ENCODE assay signal across 1 cellular context in the genomic region with DNA sequence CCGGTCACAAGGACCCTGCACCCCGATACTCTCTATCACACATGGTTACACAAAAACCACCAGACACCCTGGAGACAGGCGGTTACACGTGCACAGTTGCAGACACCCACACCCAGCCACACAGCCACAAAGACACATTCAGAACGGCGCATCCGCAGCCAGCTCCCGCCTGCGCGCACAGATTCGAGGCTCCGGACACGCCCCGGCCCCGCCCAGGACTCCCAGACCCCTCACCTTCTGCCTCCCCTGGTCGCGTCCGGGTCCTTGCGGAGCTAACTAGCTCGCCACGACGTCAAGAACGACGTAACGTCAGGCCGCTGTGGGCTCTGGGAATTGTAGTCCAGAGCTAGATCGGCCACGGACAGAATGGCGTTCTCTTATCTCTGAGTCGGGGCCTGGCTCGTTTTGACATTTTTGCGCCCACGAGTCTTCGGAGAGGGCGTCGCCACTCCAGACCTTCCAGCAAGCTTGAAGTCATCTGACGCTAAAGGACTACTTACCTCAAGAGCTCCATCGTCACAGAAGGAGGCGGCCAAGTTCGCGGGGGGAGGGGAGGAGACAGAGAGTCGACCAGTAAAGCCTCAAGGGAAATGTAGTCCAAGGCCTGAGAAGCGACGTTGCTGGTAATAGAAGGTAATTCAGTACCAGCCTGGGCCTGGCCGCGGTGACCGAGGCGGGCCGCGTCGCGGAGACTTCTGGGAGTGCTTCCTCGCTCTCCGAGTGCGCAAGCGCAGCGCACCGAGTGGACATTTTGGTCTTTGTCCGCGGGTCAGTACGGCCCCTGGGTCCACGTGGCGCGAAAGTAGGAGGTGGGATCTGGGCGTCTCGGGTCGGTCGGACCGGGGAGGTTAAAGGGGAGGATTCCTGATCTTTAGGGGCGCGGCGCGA.
TF ChIP-seq lines count a peak whose summit lies in the region.

A gene (plus strand): TSS at position 719 of the 888 bp plus-strand sequence. CDS start 21,335 bp downstream, outside the sequence.
A gene (minus strand): TSS at position 278 of the 888 bp plus-strand sequence. CDS start 12,680 bp downstream, outside the sequence.

TF ChIP-seq in HepG2, 621 proteins besides CTCF, POLR2A, EP300 and RAD21 (continues in another document):
- TF ChIP-seq ERF (CRISPR knock-in tag; IDR thresholded peaks at IDR 0.05) = peak; percentile 71
- TF ChIP-seq FOSL1 (CRISPR knock-in tag; IDR thresholded peaks at IDR 0.05; ENCODE audit: borderline replicate concordance) = 0 out of 2 replicates have a peak, but pooled peaks have one; percentile 6
- 0 out of 2 replicates have a peak, but pooled peaks have one; percentile 59 for TF ChIP-seq ZNF557 (CRISPR knock-in tag; IDR thresholded peaks at IDR 0.05)
- TF ChIP-seq ISX (CRISPR knock-in tag; conservative IDR thresholded peaks at IDR 0.05) = peak; percentile 48; the same call in 1 of the 2 replicates
- TF ChIP-seq, protein P1, sequence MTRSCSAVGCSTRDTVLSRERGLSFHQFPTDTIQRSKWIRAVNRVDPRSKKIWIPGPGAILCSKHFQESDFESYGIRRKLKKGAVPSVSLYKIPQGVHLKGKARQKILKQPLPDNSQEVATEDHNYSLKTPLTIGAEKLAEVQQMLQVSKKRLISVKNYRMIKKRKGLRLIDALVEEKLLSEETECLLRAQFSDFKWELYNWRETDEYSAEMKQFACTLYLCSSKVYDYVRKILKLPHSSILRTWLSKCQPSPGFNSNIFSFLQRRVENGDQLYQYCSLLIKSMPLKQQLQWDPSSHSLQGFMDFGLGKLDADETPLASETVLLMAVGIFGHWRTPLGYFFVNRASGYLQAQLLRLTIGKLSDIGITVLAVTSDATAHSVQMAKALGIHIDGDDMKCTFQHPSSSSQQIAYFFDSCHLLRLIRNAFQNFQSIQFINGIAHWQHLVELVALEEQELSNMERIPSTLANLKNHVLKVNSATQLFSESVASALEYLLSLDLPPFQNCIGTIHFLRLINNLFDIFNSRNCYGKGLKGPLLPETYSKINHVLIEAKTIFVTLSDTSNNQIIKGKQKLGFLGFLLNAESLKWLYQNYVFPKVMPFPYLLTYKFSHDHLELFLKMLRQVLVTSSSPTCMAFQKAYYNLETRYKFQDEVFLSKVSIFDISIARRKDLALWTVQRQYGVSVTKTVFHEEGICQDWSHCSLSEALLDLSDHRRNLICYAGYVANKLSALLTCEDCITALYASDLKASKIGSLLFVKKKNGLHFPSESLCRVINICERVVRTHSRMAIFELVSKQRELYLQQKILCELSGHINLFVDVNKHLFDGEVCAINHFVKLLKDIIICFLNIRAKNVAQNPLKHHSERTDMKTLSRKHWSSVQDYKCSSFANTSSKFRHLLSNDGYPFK (CRISPR knock-in tag; IDR thresholded peaks at IDR 0.05; ENCODE audit: borderline replicate concordance) = peak; percentile 91; the same call in 1 of the 2 replicates
- peak; percentile 42 for TF ChIP-seq NFYC (CRISPR knock-in tag; IDR thresholded peaks at IDR 0.05)
- TF ChIP-seq, protein P2, sequence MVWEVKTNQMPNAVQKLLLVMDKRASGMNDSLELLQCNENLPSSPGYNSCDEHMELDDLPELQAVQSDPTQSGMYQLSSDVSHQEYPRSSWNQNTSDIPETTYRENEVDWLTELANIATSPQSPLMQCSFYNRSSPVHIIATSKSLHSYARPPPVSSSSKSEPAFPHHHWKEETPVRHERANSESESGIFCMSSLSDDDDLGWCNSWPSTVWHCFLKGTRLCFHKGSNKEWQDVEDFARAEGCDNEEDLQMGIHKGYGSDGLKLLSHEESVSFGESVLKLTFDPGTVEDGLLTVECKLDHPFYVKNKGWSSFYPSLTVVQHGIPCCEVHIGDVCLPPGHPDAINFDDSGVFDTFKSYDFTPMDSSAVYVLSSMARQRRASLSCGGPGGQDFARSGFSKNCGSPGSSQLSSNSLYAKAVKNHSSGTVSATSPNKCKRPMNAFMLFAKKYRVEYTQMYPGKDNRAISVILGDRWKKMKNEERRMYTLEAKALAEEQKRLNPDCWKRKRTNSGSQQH (CRISPR knock-in tag; IDR thresholded peaks at IDR 0.05; ENCODE audit: low read depth) = peak; percentile 47
- 0 out of 2 replicates have a peak, but pooled peaks have one; percentile 14 for TF ChIP-seq SIX1 (CRISPR knock-in tag; IDR thresholded peaks at IDR 0.05; ENCODE audit: borderline replicate concordance)
- no peak for TF ChIP-seq ZNF530 (CRISPR knock-in tag; IDR thresholded peaks at IDR 0.05; ENCODE audit: low read depth)
- no peak; the same call in none of the 2 replicates for TF ChIP-seq ELF3 (CRISPR knock-in tag; IDR thresholded peaks at IDR 0.05)
- 0 out of 2 replicates have a peak, but pooled peaks have one; percentile 66 for TF ChIP-seq ZFP36L1 (CRISPR knock-in tag; IDR thresholded peaks at IDR 0.05)
- TF ChIP-seq, protein P3, sequence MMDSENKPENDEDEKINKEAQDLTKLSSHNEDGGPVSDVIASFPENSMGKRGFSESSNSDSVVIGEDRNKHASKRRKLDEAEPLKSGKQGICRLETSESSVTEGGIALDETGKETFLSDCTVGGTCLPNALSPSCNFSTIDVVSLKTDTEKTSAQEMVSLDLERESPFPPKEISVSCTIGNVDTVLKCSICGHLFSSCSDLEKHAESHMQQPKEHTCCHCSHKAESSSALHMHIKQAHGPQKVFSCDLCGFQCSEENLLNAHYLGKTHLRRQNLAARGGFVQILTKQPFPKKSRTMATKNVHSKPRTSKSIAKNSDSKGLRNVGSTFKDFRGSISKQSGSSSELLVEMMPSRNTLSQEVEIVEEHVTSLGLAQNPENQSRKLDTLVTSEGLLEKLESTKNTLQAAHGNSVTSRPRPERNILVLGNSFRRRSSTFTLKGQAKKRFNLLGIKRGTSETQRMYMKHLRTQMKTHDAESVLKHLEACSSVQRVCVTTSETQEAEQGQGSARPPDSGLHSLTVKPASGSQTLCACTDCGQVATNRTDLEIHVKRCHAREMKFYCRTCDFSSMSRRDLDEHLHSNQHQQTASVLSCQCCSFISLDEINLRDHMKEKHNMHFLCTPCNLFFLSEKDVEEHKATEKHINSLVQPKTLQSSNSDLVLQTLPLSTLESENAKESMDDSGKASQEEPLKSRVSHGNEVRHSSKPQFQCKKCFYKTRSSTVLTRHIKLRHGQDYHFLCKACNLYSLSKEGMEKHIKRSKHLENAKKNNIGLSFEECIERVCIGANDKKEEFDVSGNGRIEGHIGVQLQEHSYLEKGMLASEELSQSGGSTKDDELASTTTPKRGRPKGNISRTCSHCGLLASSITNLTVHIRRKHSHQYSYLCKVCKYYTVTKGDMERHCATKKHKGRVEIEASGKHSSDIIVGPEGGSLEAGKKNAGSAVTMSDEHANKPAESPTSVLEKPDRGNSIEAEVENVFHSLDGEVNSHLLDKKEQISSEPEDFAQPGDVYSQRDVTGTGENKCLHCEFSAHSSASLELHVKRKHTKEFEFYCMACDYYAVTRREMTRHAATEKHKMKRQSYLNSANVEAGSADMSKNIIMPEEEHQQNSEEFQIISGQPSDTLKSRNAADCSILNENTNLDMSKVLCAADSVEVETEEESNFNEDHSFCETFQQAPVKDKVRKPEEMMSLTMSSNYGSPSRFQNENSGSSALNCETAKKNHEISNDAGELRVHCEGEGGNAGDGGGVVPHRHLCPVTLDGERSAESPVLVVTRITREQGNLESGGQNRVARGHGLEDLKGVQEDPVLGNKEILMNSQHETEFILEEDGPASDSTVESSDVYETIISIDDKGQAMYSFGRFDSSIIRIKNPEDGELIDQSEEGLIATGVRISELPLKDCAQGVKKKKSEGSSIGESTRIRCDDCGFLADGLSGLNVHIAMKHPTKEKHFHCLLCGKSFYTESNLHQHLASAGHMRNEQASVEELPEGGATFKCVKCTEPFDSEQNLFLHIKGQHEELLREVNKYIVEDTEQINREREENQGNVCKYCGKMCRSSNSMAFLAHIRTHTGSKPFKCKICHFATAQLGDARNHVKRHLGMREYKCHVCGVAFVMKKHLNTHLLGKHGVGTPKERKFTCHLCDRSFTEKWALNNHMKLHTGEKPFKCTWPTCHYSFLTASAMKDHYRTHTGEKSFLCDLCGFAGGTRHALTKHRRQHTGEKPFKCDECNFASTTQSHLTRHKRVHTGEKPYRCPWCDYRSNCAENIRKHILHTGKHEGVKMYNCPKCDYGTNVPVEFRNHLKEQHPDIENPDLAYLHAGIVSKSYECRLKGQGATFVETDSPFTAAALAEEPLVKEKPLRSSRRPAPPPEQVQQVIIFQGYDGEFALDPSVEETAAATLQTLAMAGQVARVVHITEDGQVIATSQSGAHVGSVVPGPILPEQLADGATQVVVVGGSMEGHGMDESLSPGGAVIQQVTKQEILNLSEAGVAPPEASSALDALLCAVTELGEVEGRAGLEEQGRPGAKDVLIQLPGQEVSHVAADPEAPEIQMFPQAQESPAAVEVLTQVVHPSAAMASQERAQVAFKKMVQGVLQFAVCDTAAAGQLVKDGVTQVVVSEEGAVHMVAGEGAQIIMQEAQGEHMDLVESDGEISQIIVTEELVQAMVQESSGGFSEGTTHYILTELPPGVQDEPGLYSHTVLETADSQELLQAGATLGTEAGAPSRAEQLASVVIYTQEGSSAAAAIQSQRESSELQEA (CRISPR knock-in tag; IDR thresholded peaks at IDR 0.05; ENCODE audit: not compliant biosample characterization) = peak; percentile 79
- no peak; the same call in 1 of the 2 replicates for TF ChIP-seq RNF2 (conservative IDR thresholded peaks at IDR 0.05; ENCODE audit: low read depth)
- TF ChIP-seq, protein P4, sequence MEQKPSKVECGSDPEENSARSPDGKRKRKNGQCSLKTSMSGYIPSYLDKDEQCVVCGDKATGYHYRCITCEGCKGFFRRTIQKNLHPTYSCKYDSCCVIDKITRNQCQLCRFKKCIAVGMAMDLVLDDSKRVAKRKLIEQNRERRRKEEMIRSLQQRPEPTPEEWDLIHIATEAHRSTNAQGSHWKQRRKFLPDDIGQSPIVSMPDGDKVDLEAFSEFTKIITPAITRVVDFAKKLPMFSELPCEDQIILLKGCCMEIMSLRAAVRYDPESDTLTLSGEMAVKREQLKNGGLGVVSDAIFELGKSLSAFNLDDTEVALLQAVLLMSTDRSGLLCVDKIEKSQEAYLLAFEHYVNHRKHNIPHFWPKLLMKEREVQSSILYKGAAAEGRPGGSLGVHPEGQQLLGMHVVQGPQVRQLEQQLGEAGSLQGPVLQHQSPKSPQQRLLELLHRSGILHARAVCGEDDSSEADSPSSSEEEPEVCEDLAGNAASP (CRISPR knock-in tag; IDR thresholded peaks at IDR 0.05; ENCODE audit: borderline replicate concordance) = peak; percentile 20; the same call in 1 of the 2 replicates
- peak; percentile 33; the same call in 1 of the 2 replicates for TF ChIP-seq ZNF331 (CRISPR knock-in tag; IDR thresholded peaks at IDR 0.05)
- TF ChIP-seq ZNF256 (CRISPR knock-in tag; conservative IDR thresholded peaks at IDR 0.05) = peak; percentile 54; the same call in 1 of the 2 replicates
- TF ChIP-seq DNMT3B (CRISPR knock-in tag; conservative IDR thresholded peaks at IDR 0.05) = peak; percentile 82; the same call in 1 of the 2 replicates
- peak; percentile 57 for TF ChIP-seq TEAD3 (CRISPR knock-in tag; optimal IDR thresholded peaks at IDR 0.05; ENCODE audit: borderline replicate concordance)
- peak; percentile 98 for TF ChIP-seq THAP11 (CRISPR knock-in tag; IDR thresholded peaks at IDR 0.05)
- no peak for TF ChIP-seq AKAP8 (CRISPR knock-in tag; IDR thresholded peaks at IDR 0.05)
- peak; percentile 82 for TF ChIP-seq GABPB1 (CRISPR knock-in tag; IDR thresholded peaks at IDR 0.05)
- peak; percentile 39; the same call in 1 of the 2 replicates for TF ChIP-seq ZFP90 (CRISPR knock-in tag; IDR thresholded peaks at IDR 0.05; ENCODE audit: borderline replicate concordance)
- no peak; the same call in 1 of the 2 replicates for TF ChIP-seq NCOR1 (IDR thresholded peaks at IDR 0.05; ENCODE audit: borderline replicate concordance, low read length)
- TF ChIP-seq SMAD1 (CRISPR knock-in tag; IDR thresholded peaks at IDR 0.05; ENCODE audit: borderline replicate concordance, low read depth) = peak; percentile 70; the same call in 1 of the 2 replicates
- TF ChIP-seq GLI4 (CRISPR knock-in tag; IDR thresholded peaks at IDR 0.05; ENCODE audit: borderline replicate concordance) = peak; percentile 38; the same call in 1 of the 2 replicates
- TF ChIP-seq, protein P5, sequence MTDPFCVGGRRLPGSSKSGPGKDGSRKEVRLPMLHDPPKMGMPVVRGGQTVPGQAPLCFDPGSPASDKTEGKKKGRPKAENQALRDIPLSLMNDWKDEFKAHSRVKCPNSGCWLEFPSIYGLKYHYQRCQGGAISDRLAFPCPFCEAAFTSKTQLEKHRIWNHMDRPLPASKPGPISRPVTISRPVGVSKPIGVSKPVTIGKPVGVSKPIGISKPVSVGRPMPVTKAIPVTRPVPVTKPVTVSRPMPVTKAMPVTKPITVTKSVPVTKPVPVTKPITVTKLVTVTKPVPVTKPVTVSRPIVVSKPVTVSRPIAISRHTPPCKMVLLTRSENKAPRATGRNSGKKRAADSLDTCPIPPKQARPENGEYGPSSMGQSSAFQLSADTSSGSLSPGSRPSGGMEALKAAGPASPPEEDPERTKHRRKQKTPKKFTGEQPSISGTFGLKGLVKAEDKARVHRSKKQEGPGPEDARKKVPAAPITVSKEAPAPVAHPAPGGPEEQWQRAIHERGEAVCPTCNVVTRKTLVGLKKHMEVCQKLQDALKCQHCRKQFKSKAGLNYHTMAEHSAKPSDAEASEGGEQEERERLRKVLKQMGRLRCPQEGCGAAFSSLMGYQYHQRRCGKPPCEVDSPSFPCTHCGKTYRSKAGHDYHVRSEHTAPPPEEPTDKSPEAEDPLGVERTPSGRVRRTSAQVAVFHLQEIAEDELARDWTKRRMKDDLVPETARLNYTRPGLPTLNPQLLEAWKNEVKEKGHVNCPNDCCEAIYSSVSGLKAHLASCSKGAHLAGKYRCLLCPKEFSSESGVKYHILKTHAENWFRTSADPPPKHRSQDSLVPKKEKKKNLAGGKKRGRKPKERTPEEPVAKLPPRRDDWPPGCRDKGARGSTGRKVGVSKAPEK (CRISPR knock-in tag; IDR thresholded peaks at IDR 0.05; ENCODE audit: borderline replicate concordance) = no peak
- TF ChIP-seq, protein P6, sequence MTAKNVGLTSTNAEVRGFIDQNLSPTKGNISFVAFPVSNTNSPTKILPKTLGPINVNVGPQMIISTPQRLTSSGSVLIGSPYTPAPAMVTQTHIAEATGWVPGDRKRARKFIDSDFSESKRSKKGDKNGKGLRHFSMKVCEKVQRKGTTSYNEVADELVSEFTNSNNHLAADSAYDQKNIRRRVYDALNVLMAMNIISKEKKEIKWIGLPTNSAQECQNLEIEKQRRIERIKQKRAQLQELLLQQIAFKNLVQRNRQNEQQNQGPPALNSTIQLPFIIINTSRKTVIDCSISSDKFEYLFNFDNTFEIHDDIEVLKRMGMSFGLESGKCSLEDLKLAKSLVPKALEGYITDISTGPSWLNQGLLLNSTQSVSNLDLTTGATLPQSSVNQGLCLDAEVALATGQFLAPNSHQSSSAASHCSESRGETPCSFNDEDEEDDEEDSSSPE (CRISPR knock-in tag; IDR thresholded peaks at IDR 0.05) = peak; percentile 76
- TF ChIP-seq BHLHE40 (IDR thresholded peaks at IDR 0.05; ENCODE audit: low read length) = peak; percentile 30; the same call in 1 of the 2 replicates
- peak; percentile 50 for TF ChIP-seq XRCC5 (optimal IDR thresholded peaks at IDR 0.05; ENCODE audit: low read length)
- TF ChIP-seq SRSF9 (IDR thresholded peaks at IDR 0.05; ENCODE audit: borderline replicate concordance, insufficient read depth, low read depth, low read length, poor library complexity, severe bottlenecking) = no peak
- peak; percentile 7; the same call in 1 of the 2 replicates for TF ChIP-seq ZNF768 (CRISPR knock-in tag; IDR thresholded peaks at IDR 0.05)
- no peak for TF ChIP-seq SETDB1 (CRISPR knock-in tag; IDR thresholded peaks at IDR 0.05; ENCODE audit: borderline replicate concordance)
- peak; percentile 98 for TF ChIP-seq ZFX (CRISPR knock-in tag; IDR thresholded peaks at IDR 0.05; ENCODE audit: low read depth)
- peak; percentile 28; the same call in 1 of the 2 replicates for TF ChIP-seq ZNF788 (CRISPR knock-in tag; IDR thresholded peaks at IDR 0.05; ENCODE audit: borderline replicate concordance)
- TF ChIP-seq HMG20B (CRISPR knock-in tag; conservative IDR thresholded peaks at IDR 0.05) = no peak
- peak; percentile 49 for TF ChIP-seq HNRNPLL (IDR thresholded peaks at IDR 0.05; ENCODE audit: low read depth, low read length, poor library complexity, severe bottlenecking)
- no peak; the same call in 1 of the 2 replicates for TF ChIP-seq NR1H2 (CRISPR knock-in tag; IDR thresholded peaks at IDR 0.05; ENCODE audit: borderline replicate concordance, low read depth)
- TF ChIP-seq SMARCE1 (IDR thresholded peaks at IDR 0.05; ENCODE audit: borderline replicate concordance) = no peak
